In genomic region chr13:91045351-91046034, GRCh38 we compare ENCODE assay signal across 9 cellular contexts.
DNase-seq lines count a peak whose midpoint lies in the region; ATAC-seq, FAIRE-seq and TF ChIP-seq lines count a peak whose summit lies in the region.
"Had no signal": no experiment of that assay in that cellular context is flagged by ENCODE, and none has a peak within 500 bp of the region (broad histone marks: within the 10 kb centered on the region; RNA-seq: fewer than 3 reads in every experiment).

No MANE protein-coding gene starts in this region.

- H3K27ac ChIP-seq in A549: no peak overlapping the region
- no peak overlapping the region for H3K27ac ChIP-seq in foreskin keratinocyte
- H3K27ac ChIP-seq: heart right ventricle had no signal

- H3K9me3 ChIP-seq in A549 (no peaks in the 10 kb centered on the region), NT2/D1 (ENCODE audit: insufficient read depth, low read length) (no peaks in the 10 kb centered on the region)
- H3K9me3 ChIP-seq: heart right ventricle had no signal

- POLR2A ChIA-PET in A549 (lab: Yijun Ruan, JAX): no interaction called here

- WGBS in A549 (ENCODE audit: missing lambda C conversion rate): 26% methylated on average over 5 of the region's 5 CpGs

- TF ChIP-seq POLR2A in A549 (IDR thresholded peaks at IDR 0.05; ENCODE audit: low read length): no peak

- ATAC-seq in A549 (peak; percentile 64 to 76; a peak in 5 of 6 replicates), GM18868 (IDR thresholded peaks at IDR 0.05; ENCODE audit: unreplicated experiment) (peak; percentile 73), foreskin keratinocyte (peak; percentile 25)
- ATAC-seq: heart right ventricle had no signal

- H3K4me1 ChIP-seq in A549: no peaks in the 10 kb centered on the region
- no peaks in the 10 kb centered on the region for H3K4me1 ChIP-seq in NT2/D1 (ENCODE audit: insufficient read depth, insufficient read length)
- H3K4me1 ChIP-seq in foreskin keratinocyte: no peaks in the 10 kb centered on the region
- H3K4me1 ChIP-seq: heart right ventricle had no signal

- no peak for FAIRE-seq in A549 (lab: Jason Lieb, UNC)

- H3K9ac ChIP-seq in NT2/D1 (ENCODE audit: insufficient read length, low read depth): no peak overlapping the region

- DNase-seq in A549 (ENCODE audit: low read depth in 1 of 2, low spot score in 1 of 2) (peak; percentile 1 to 22), NT2/D1 (ENCODE audit: low read depth, low spot score) (peak; percentile 6), foreskin keratinocyte (peak; percentile 1 to 13), KG1 (lab: John Stamatoyannopoulos, UW) (no peak), NCI-H1048 (lab: John Stamatoyannopoulos, UW) (no peak), DMS153 (lab: John Stamatoyannopoulos, UW) (no peak), NCI-H446 treated with DMSO at 0.1 percent for 48 hours (lab: John Stamatoyannopoulos, UW) (no peak)
- DNase-seq: heart right ventricle had no signal

- H3K27me3 ChIP-seq in NT2/D1 (ENCODE audit: insufficient read depth, insufficient read length) (no peaks in the 10 kb centered on the region), foreskin keratinocyte (no peaks in the 10 kb centered on the region)
- H3K27me3 ChIP-seq: heart right ventricle had no signal

- CTCF ChIA-PET in A549 (lab: Yijun Ruan, JAX): no interaction called here

- H3K36me3 ChIP-seq in NT2/D1 (ENCODE audit: insufficient read depth, insufficient read length, low read length): no peaks in the 10 kb centered on the region
- H3K36me3 ChIP-seq: heart right ventricle had no signal

- TF ChIP-seq CTCF in A549 (IDR thresholded peaks at IDR 0.05) (peak; percentile 50; the same call in 2 of the 3 replicates), foreskin keratinocyte (conservative IDR thresholded peaks at IDR 0.05) (peak; percentile 46)

- H3K4me2 ChIP-seq in A549: no peak overlapping the region

- TF ChIP-seq EP300 in A549 (IDR thresholded peaks at IDR 0.05): no peak

- peak; percentile 61 to 62 for TF ChIP-seq RAD21 in A549 (conservative IDR thresholded peaks at IDR 0.05 in 1 of 2, IDR thresholded peaks at IDR 0.05 in 1 of 2)

- H3K4me3 ChIP-seq in A549: no peak overlapping the region
- H3K4me3 ChIP-seq in NT2/D1 (ENCODE audit: insufficient read length, low read depth): no peak overlapping the region
- H3K4me3 ChIP-seq: heart right ventricle had no signal

TF ChIP-seq in A549, 52 proteins besides CTCF, POLR2A, EP300 and RAD21:
- 0 out of 3 replicates have a peak, but pooled peaks have one; percentile 20 for TF ChIP-seq SMC3 (IDR thresholded peaks at IDR 0.05)
- no peak for TF ChIP-seq RFX5 (IDR thresholded peaks at IDR 0.05)
- TF ChIP-seq HES2 (IDR thresholded peaks at IDR 0.05): no peak

Comparison
In these comparisons a context has a peak if more than half of its experiments do, and no peak if none do; other contexts are left out.
1. DNase-seq: peak in A549 (2 of 2), NT2/D1 (single experiment) and foreskin keratinocyte (2 of 2); none in KG1 (single experiment), NCI-H1048 (single experiment), DMS153 (single experiment) and NCI-H446 treated with DMSO at 0.1 percent for 48 hours (single experiment).
2. Peak in every context shown above with its lines, with median percentiles within 50 percentile points of each other: ATAC-seq.